In genomic region chr5:111776903-111777302, GRCh38 we compare ENCODE assay signal across 12 cellular contexts.
"Had no signal": no experiment of that assay in that cellular context is flagged by ENCODE, and none has a peak within 500 bp of the region (broad histone marks: within the 10 kb centered on the region; RNA-seq: fewer than 3 reads in every experiment).

No MANE protein-coding gene starts in this region.

- H3K4me3 ChIP-seq: colonic mucosa, neural progenitor cell, ovary had no signal

- H3K27me3 ChIP-seq: colonic mucosa, neural progenitor cell, ovary had no signal

- H3K9ac ChIP-seq: neural progenitor cell had no signal

- H3K27me3 Mint-ChIP-seq: type B pancreatic cell had no signal

- H3K4me2 ChIP-seq: neural progenitor cell had no signal

- H2AFZ ChIP-seq: neural progenitor cell had no signal

- H3K36me3 ChIP-seq: colonic mucosa, neural progenitor cell, ovary had no signal

- H3K27ac Mint-ChIP-seq: activated CD4-positive, alpha-beta T cell treated with anti-CD3 and anti-CD28 coated beads for 36 hours; activated CD8-positive, alpha-beta T cell treated with anti-CD3 and anti-CD28 coated beads for 36 hours; activated naive CD4-positive, alpha-beta T cell treated with anti-CD3 and anti-CD28 coated beads, Interleukin-2, amount 50 U/mL, for 24 hours; neural progenitor cell; stimulated activated naive CD8-positive, alpha-beta T cell treated with anti-CD3 and anti-CD28 coated beads, Interleukin-15, amount 100 ng/mL, for 72 hours; type B pancreatic cell had no signal

- H3K27ac ChIP-seq: colonic mucosa, neural progenitor cell, ovary had no signal

- H3K36me3 Mint-ChIP-seq: activated naive CD4-positive, alpha-beta T cell treated with anti-CD3 and anti-CD28 coated beads, Interleukin-2, amount 50 U/mL, for 24 hours; neural progenitor cell; type B pancreatic cell had no signal

- DNase-seq: activated CD4-positive, alpha-beta T cell treated with anti-CD3 and anti-CD28 coated beads for 36 hours; activated CD8-positive, alpha-beta T cell treated with anti-CD3 and anti-CD28 coated beads for 36 hours; activated effector memory CD4-positive, alpha-beta T cell treated with anti-CD3 and anti-CD28 coated beads, Interleukin-2, amount 50 U/mL, for 16 hours; activated T-cell treated with anti-CD3 and anti-CD28 coated beads, Interleukin-2, amount 50 U/mL, for 48 hours; caudate nucleus; colonic mucosa; islet precursor cell; ovary; stimulated activated naive CD8-positive, alpha-beta T cell treated with anti-CD3 and anti-CD28 coated beads, Interleukin-15, amount 100 ng/mL, for 72 hours had no signal

- H3K9me3 ChIP-seq: colonic mucosa, ovary had no signal

- H3K9me3 Mint-ChIP-seq: activated CD8-positive, alpha-beta T cell treated with anti-CD3 and anti-CD28 coated beads for 36 hours; activated naive CD4-positive, alpha-beta T cell treated with anti-CD3 and anti-CD28 coated beads, Interleukin-2, amount 50 U/mL, for 24 hours; neural progenitor cell; stimulated activated naive CD8-positive, alpha-beta T cell treated with anti-CD3 and anti-CD28 coated beads, Interleukin-15, amount 100 ng/mL, for 72 hours; type B pancreatic cell had no signal

- H3K4me3 Mint-ChIP-seq: activated CD4-positive, alpha-beta T cell treated with anti-CD3 and anti-CD28 coated beads for 36 hours; activated CD8-positive, alpha-beta T cell treated with anti-CD3 and anti-CD28 coated beads for 36 hours; activated naive CD4-positive, alpha-beta T cell treated with anti-CD3 and anti-CD28 coated beads, Interleukin-2, amount 50 U/mL, for 24 hours; neural progenitor cell; stimulated activated naive CD8-positive, alpha-beta T cell treated with anti-CD3 and anti-CD28 coated beads, Interleukin-15, amount 100 ng/mL, for 72 hours; type B pancreatic cell had no signal

- H3K4me1 Mint-ChIP-seq: activated CD4-positive, alpha-beta T cell treated with anti-CD3 and anti-CD28 coated beads for 36 hours; activated naive CD4-positive, alpha-beta T cell treated with anti-CD3 and anti-CD28 coated beads, Interleukin-2, amount 50 U/mL, for 24 hours had no signal
